In the genomic region with DNA sequence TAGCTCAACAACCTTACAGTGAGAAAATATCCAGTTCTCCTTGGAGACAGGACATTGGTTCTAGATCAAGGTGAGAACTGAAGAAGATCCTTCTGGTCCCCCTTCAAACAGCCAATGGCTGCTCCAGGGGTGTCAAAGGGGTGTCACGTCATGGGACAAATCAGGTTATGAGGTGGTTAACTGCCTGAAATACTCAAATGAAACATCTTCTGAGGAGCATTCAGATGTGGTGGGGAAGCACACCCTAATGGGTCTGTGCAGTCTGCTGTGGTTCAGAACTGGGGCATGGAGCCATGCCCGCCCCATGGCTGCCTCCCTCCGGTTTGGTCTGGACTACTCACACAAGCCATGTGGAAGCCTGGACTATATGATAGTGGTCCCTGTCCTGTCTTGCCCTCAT, we compare ENCODE assay signal across 21 cellular contexts. TPM values are rescaled to one million over a fixed set of nuclear protein-coding genes. Genes with fewer than 3 reads are reported as not detected.
DNase-seq lines count a peak whose midpoint lies in the region; ATAC-seq and TF ChIP-seq lines count a peak whose summit lies in the region.
"Had no signal": no experiment of that assay in that cellular context is flagged by ENCODE, and none has a peak within 500 bp of the region (broad histone marks: within the 10 kb centered on the region; RNA-seq: fewer than 3 reads in every experiment).

No MANE protein-coding gene starts in this region.

- no peak for DNase-seq in activated CD8-positive, alpha-beta T cell treated with anti-CD3 and anti-CD28 coated beads for 36 hours
- DNase-seq in activated CD8-positive, alpha-beta T cell treated with anti-CD3 and anti-CD28 coated beads, Interleukin-2, amount 10 ng/mL, durations not matched to agents 7 days and 5 days, result no peak
- peak in 2 of 7 experiments; percentile 16 to 35 for DNase-seq in CD8-positive, alpha-beta T cell
- DNase-seq in T-helper 17 cell, result no peak
- DNase-seq in trophoblast cell, result no peak
- no peak for DNase-seq in HK-2 (ENCODE audit: unreplicated experiment)
- DNase-seq: CD4-positive, CD25-positive, alpha-beta regulatory T cell; DMS 273 treated with DMSO at 0.1 percent for 48 hours; DMS79; EL; GDM1; GOT3; HFFc6 had no signal

- H3K18ac ChIP-seq in trophoblast cell (ENCODE audit: low read length), result no peak overlapping the region

- no peak overlapping the region for H2BK5ac ChIP-seq in trophoblast cell (ENCODE audit: low read depth, low read length, poor library complexity)

- no peak overlapping the region for H3K14ac ChIP-seq in trophoblast cell (ENCODE audit: low read length)

- no peak overlapping the region for H2BK120ac ChIP-seq in trophoblast cell (ENCODE audit: insufficient read depth, low read length, poor library complexity)

- no peaks in the 10 kb centered on the region for H3K36me3 ChIP-seq in CD8-positive, alpha-beta T cell (ENCODE audit: insufficient read depth, low read length)
- no peaks in the 10 kb centered on the region for H3K36me3 ChIP-seq in trophoblast cell (ENCODE audit: control insufficient read depth in 1 of 2, insufficient read depth in 2 of 2, low read length in 2 of 2)
- H3K36me3 ChIP-seq: BLaER1, HAP-1 had no signal

- no peak overlapping the region for H3K27ac Mint-ChIP-seq in activated CD8-positive, alpha-beta T cell treated with anti-CD3 and anti-CD28 coated beads for 36 hours
- H3K27ac Mint-ChIP-seq in activated CD8-positive, alpha-beta T cell treated with anti-CD3 and anti-CD28 coated beads, Interleukin-2, amount 10 ng/mL, durations not matched to agents 7 days and 5 days, result no peak overlapping the region
- peak overlapping the region; percentile 8 for H3K27ac Mint-ChIP-seq in CD8-positive, alpha-beta T cell
- H3K27ac Mint-ChIP-seq in T-helper 17 cell, result no peak overlapping the region
- H3K27ac Mint-ChIP-seq: B cell; CD4-positive, CD25-positive, alpha-beta regulatory T cell; HFFc6 had no signal

- no peak for TF ChIP-seq CTCF in activated CD8-positive, alpha-beta T cell treated with anti-CD3 and anti-CD28 coated beads for 36 hours (IDR thresholded peaks at IDR 0.05)
- TF ChIP-seq CTCF in CD8-positive, alpha-beta T cell (IDR thresholded peaks at IDR 0.05), result no peak

- no CpG with 5 or more reads among the region's 3 CpGs for WGBS in trophoblast cell (ENCODE audit: extremely low coverage, insufficient coverage, insufficient read length)

- no peak overlapping the region for H3K9ac ChIP-seq in trophoblast cell (ENCODE audit: low read length)
- H3K9ac ChIP-seq: BLaER1 had no signal

- H4K8ac ChIP-seq in trophoblast cell (ENCODE audit: low read depth, low read length), result no peak overlapping the region

- H3K36me3 Mint-ChIP-seq in activated CD8-positive, alpha-beta T cell treated with anti-CD3 and anti-CD28 coated beads for 36 hours (ENCODE audit: low read depth), result no peaks in the 10 kb centered on the region
- no peaks in the 10 kb centered on the region for H3K36me3 Mint-ChIP-seq in activated CD8-positive, alpha-beta T cell treated with anti-CD3 and anti-CD28 coated beads, Interleukin-2, amount 10 ng/mL, durations not matched to agents 7 days and 5 days (ENCODE audit: low read depth)
- H3K36me3 Mint-ChIP-seq in CD8-positive, alpha-beta T cell, result no peaks in the 10 kb centered on the region
- peaks cover 2% of the 10 kb centered on the region for H3K36me3 Mint-ChIP-seq in T-helper 17 cell (ENCODE audit: low read depth)
- H3K36me3 Mint-ChIP-seq: CD8-positive, alpha-beta memory T cell had no signal

- H3K4me3 ChIP-seq in CD8-positive, alpha-beta T cell (ENCODE audit: low read depth, low read length), result no peak overlapping the region
- no peak overlapping the region for H3K4me3 ChIP-seq in trophoblast cell (ENCODE audit: low read depth, low read length)
- H3K4me3 ChIP-seq: BLaER1, GM12878, HAP-1 had no signal

- no peak overlapping the region for H3K23ac ChIP-seq in trophoblast cell (ENCODE audit: low read length)

- peaks cover 1% of the 10 kb centered on the region for H3K27me3 Mint-ChIP-seq in activated CD8-positive, alpha-beta T cell treated with anti-CD3 and anti-CD28 coated beads for 36 hours
- H3K27me3 Mint-ChIP-seq in activated CD8-positive, alpha-beta T cell treated with anti-CD3 and anti-CD28 coated beads, Interleukin-2, amount 10 ng/mL, durations not matched to agents 7 days and 5 days (ENCODE audit: low read depth), result peaks cover 12% of the 10 kb centered on the region
- H3K27me3 Mint-ChIP-seq in CD8-positive, alpha-beta T cell (ENCODE audit: low read depth), result no peaks in the 10 kb centered on the region
- H3K27me3 Mint-ChIP-seq in T-helper 17 cell, result no peaks in the 10 kb centered on the region

- no peak overlapping the region for H3K4me2 ChIP-seq in trophoblast cell (ENCODE audit: low read length)
- H3K4me2 ChIP-seq: BLaER1 had no signal

- ATAC-seq in activated CD8-positive, alpha-beta T cell treated with anti-CD3 and anti-CD28 coated beads for 36 hours, result peak; percentile 58
- no peak for ATAC-seq in activated CD8-positive, alpha-beta T cell treated with anti-CD3 and anti-CD28 coated beads, Interleukin-2, amount 10 ng/mL, durations not matched to agents 7 days and 5 days
- ATAC-seq in CD8-positive, alpha-beta T cell, result peak; percentile 76
- ATAC-seq in T-helper 17 cell (peak; percentile 39), GM21390 (IDR thresholded peaks at IDR 0.05; ENCODE audit: unreplicated experiment) (no peak)
- ATAC-seq: GM12878 had no signal

- H2AK5ac ChIP-seq in trophoblast cell (ENCODE audit: low read length), result no peak overlapping the region

- CTCF ChIA-PET in activated CD8-positive, alpha-beta T cell treated with anti-CD3 and anti-CD28 coated beads for 36 hours (lab: Charles Lee), result no interaction called here
- CTCF ChIA-PET in activated CD8-positive, alpha-beta T cell treated with anti-CD3 and anti-CD28 coated beads, Interleukin-2, amount 10 ng/mL, durations not matched to agents 7 days and 5 days (lab: Charles Lee), result no interaction called here
- CTCF ChIA-PET in CD8-positive, alpha-beta T cell (lab: Charles Lee), result interaction anchor here (1.2 kb wide), 1 partner anchor 38 kb away, joined by 3 read pairs; no protein-coding TSS in a partner anchor

- H3K27me3 ChIP-seq in CD8-positive, alpha-beta T cell (ENCODE audit: insufficient read depth, low read length), result no peaks in the 10 kb centered on the region
- no peaks in the 10 kb centered on the region for H3K27me3 ChIP-seq in trophoblast cell (ENCODE audit: insufficient read depth, low read length)
- H3K27me3 ChIP-seq: BLaER1 had no signal

- H3K9me3 ChIP-seq in CD8-positive, alpha-beta T cell (ENCODE audit: low read length), result no peaks in the 10 kb centered on the region
- no peaks in the 10 kb centered on the region for H3K9me3 ChIP-seq in T-helper 17 cell (ENCODE audit: control insufficient read depth, low read length, poor library complexity, severe bottlenecking)
- peaks cover 4% of the 10 kb centered on the region for H3K9me3 ChIP-seq in trophoblast cell (ENCODE audit: insufficient read depth, low read depth, low read length)
- H3K9me3 ChIP-seq: BLaER1, HAP-1 had no signal

- H3K9me3 Mint-ChIP-seq in activated CD8-positive, alpha-beta T cell treated with anti-CD3 and anti-CD28 coated beads for 36 hours, result no peaks in the 10 kb centered on the region
- no peaks in the 10 kb centered on the region for H3K9me3 Mint-ChIP-seq in activated CD8-positive, alpha-beta T cell treated with anti-CD3 and anti-CD28 coated beads, Interleukin-2, amount 10 ng/mL, durations not matched to agents 7 days and 5 days (ENCODE audit: insufficient read depth)
- no peaks in the 10 kb centered on the region for H3K9me3 Mint-ChIP-seq in CD8-positive, alpha-beta T cell
- H3K9me3 Mint-ChIP-seq: CD8-positive, alpha-beta memory T cell; HFFc6 had no signal

- peaks cover 34% of the 10 kb centered on the region for H3K4me1 Mint-ChIP-seq in activated CD8-positive, alpha-beta T cell treated with anti-CD3 and anti-CD28 coated beads for 36 hours (ENCODE audit: low read depth)
- peaks cover 19% of the 10 kb centered on the region for H3K4me1 Mint-ChIP-seq in activated CD8-positive, alpha-beta T cell treated with anti-CD3 and anti-CD28 coated beads, Interleukin-2, amount 10 ng/mL, durations not matched to agents 7 days and 5 days (ENCODE audit: low read depth)
- H3K4me1 Mint-ChIP-seq in CD8-positive, alpha-beta T cell (ENCODE audit: low read depth), result peaks cover 38% of the 10 kb centered on the region
- peaks cover 30% of the 10 kb centered on the region for H3K4me1 Mint-ChIP-seq in T-helper 17 cell

- no peak overlapping the region for H3K4me3 Mint-ChIP-seq in activated CD8-positive, alpha-beta T cell treated with anti-CD3 and anti-CD28 coated beads for 36 hours
- no peak overlapping the region for H3K4me3 Mint-ChIP-seq in activated CD8-positive, alpha-beta T cell treated with anti-CD3 and anti-CD28 coated beads, Interleukin-2, amount 10 ng/mL, durations not matched to agents 7 days and 5 days
- H3K4me3 Mint-ChIP-seq in CD8-positive, alpha-beta T cell, result no peak overlapping the region
- peak overlapping the region; percentile 22 for H3K4me3 Mint-ChIP-seq in T-helper 17 cell
- H3K4me3 Mint-ChIP-seq: B cell; CD4-positive, CD25-positive, alpha-beta regulatory T cell; CD8-positive, alpha-beta memory T cell; HFFc6 had no signal

- POLR2A ChIA-PET in activated CD8-positive, alpha-beta T cell treated with anti-CD3 and anti-CD28 coated beads for 36 hours (lab: Charles Lee), result interaction anchor here (1.9 kb wide), 1 partner anchor 12 kb away, joined by 6 read pairs; no protein-coding TSS in a partner anchor
- POLR2A ChIA-PET in activated CD8-positive, alpha-beta T cell treated with anti-CD3 and anti-CD28 coated beads, Interleukin-2, amount 10 ng/mL, durations not matched to agents 7 days and 5 days (lab: Charles Lee), result no interaction called here
- POLR2A ChIA-PET in CD8-positive, alpha-beta T cell (lab: Charles Lee), result interaction anchor here (0.6 to 0.7 kb wide), 2 partner anchors 11 to 23 kb away, joined by 3 read pairs; no protein-coding TSS in a partner anchor

- H4K91ac ChIP-seq in trophoblast cell (ENCODE audit: low read depth, low read length), result no peak overlapping the region

- H2BK12ac ChIP-seq in trophoblast cell (ENCODE audit: low read length), result peak overlapping the region; percentile 9

- peaks cover 2% of the 10 kb centered on the region for H3K79me2 ChIP-seq in trophoblast cell (ENCODE audit: control insufficient read depth, insufficient read depth, low read length, poor library complexity)

- no peak overlapping the region for H4K12ac ChIP-seq in trophoblast cell (ENCODE audit: low read depth, low read length)

- intact Hi-C loops in activated CD8-positive, alpha-beta T cell treated with anti-CD3 and anti-CD28 coated beads for 36 hours (cut with micrococcal nuclease), result no loop called here
- intact Hi-C loops in CD8-positive, alpha-beta T cell (cut with DNase I, micrococcal nuclease), result no loop called here

- peaks cover 7% of the 10 kb centered on the region for H3K4me1 ChIP-seq in CD8-positive, alpha-beta T cell (ENCODE audit: insufficient read depth, low read length)
- peaks cover 8 to 16% of the 10 kb centered on the region in 2 experiments for H3K4me1 ChIP-seq in trophoblast cell (ENCODE audit: control insufficient read depth in 1 of 2, insufficient read depth in 2 of 2, low read length in 2 of 2)
- H3K4me1 ChIP-seq: HAP-1 had no signal

- H3K79me1 ChIP-seq in trophoblast cell (ENCODE audit: low read length), result peaks cover 16% of the 10 kb centered on the region

- no peak overlapping the region for H2AFZ ChIP-seq in trophoblast cell (ENCODE audit: insufficient read depth, low read length, poor library complexity)

- no peak overlapping the region for H3K4ac ChIP-seq in trophoblast cell (ENCODE audit: low read depth, low read length)

- no peak overlapping the region for H3K27ac ChIP-seq in CD8-positive, alpha-beta T cell (ENCODE audit: low read depth, low read length)
- no peak overlapping the region for H3K27ac ChIP-seq in trophoblast cell (ENCODE audit: low read depth, low read length)
- H3K27ac ChIP-seq: 22Rv1, BLaER1, C4-2B had no signal

RNA-seq across cellular contexts. Expression of gene PARP11, which starts 52.4 kb away (rescaled TPM):
- total RNA-seq in activated CD8-positive, alpha-beta T cell treated with anti-CD3 and anti-CD28 coated beads for 36 hours, result 10 to 100 TPM; 19.7 to 22.3 TPM
- 10 to 100 TPM; 36.4 to 36.6 TPM for total RNA-seq in activated CD8-positive, alpha-beta T cell treated with anti-CD3 and anti-CD28 coated beads, Interleukin-2, amount 10 ng/mL, durations not matched to agents 7 days and 5 days
- 10 to 100 TPM; 11.5 to 11.8 TPM for total RNA-seq in CD8-positive, alpha-beta T cell
- 10 to 100 TPM; 16.5 to 21.3 TPM for total RNA-seq in T-helper 17 cell
- polyA plus RNA-seq in trophoblast cell (2013), result 5.7 and 7.8 TPM in 2 replicates

Comparison
In these comparisons a context has a peak if more than half of its experiments do, and no peak if none do; other contexts are left out.
1. ATAC-seq: peak in activated CD8-positive, alpha-beta T cell treated with anti-CD3 and anti-CD28 coated beads for 36 hours (single experiment), CD8-positive, alpha-beta T cell (single experiment) and T-helper 17 cell (single experiment); none in activated CD8-positive, alpha-beta T cell treated with anti-CD3 and anti-CD28 coated beads, Interleukin-2, amount 10 ng/mL, durations not matched to agents 7 days and 5 days (single experiment) and GM21390 (single experiment).